22 cellular contexts compared by ENCODE assay signal in genomic region chr14:63707216-63707615, GRCh38.
"Had no signal": no experiment of that assay in that cellular context is flagged by ENCODE, and none has a peak within 500 bp of the region (broad histone marks: within the 10 kb centered on the region; RNA-seq: fewer than 3 reads in every experiment).

No MANE protein-coding gene starts in this region.

- ATAC-seq: gastroesophageal sphincter, mucosa of descending colon, natural killer cell had no signal

- H3K4me1 ChIP-seq: esophagus muscularis mucosa, gastroesophageal sphincter, right atrium auricular region had no signal

- H3K27me3 ChIP-seq: dorsolateral prefrontal cortex, esophagus muscularis mucosa, gastroesophageal sphincter, ovary, right atrium auricular region, stomach, transverse colon had no signal

- H3K4me3 ChIP-seq: coronary artery, dorsolateral prefrontal cortex, esophagus muscularis mucosa, gastroesophageal sphincter, mucosa of descending colon, ovary, right atrium auricular region, smooth muscle cell, stomach, thoracic aorta, transverse colon had no signal

- H3K9me3 ChIP-seq: esophagus muscularis mucosa, gastroesophageal sphincter, mucosa of descending colon, ovary, right atrium auricular region, stomach, thoracic aorta, transverse colon had no signal

- H3K36me3 Mint-ChIP-seq: natural killer cell had no signal

- H3K9me3 Mint-ChIP-seq: natural killer cell had no signal

- H3K36me3 ChIP-seq: esophagus muscularis mucosa, gastroesophageal sphincter, ovary, right atrium auricular region, stomach, thoracic aorta, transverse colon had no signal

- H3K27ac ChIP-seq: coronary artery, dorsolateral prefrontal cortex, esophagus muscularis mucosa, gastroesophageal sphincter, ovary, right atrium auricular region, stomach, thoracic aorta, transverse colon had no signal

- H3K4me1 Mint-ChIP-seq: neural crest cell had no signal

- H3K4me2 ChIP-seq: smooth muscle cell had no signal

- DNase-seq: caudate nucleus; dorsolateral prefrontal cortex; effector CD8-positive, alpha-beta T cell; glutamatergic neuron; kidney glomerular epithelial cell; mucosa of descending colon; natural killer cell; ovary; stimulated activated CD4-positive, alpha-beta T cell treated with anti-CD3 and anti-CD28 coated beads, Interleukin-15, amount 100 ng/mL, for 24 hours; stimulated activated CD4-positive, alpha-beta T cell treated with anti-CD3 and anti-CD28 coated beads, Interleukin-2, amount 100 ng/mL, for 24 hours; stimulated activated CD4-positive, alpha-beta T cell treated with anti-CD3 and anti-CD28 coated beads, Interleukin-4, amount 100 ng/mL, for 4 hours; stimulated activated naive CD4-positive, alpha-beta T cell; stomach; substantia nigra; transverse colon had no signal

- H3K4me3 Mint-ChIP-seq: natural killer cell, neural crest cell had no signal
